In genomic region chr3:51581529-51581928, GRCh38 we compare ENCODE assay signal across 11 cellular contexts. TPM values are rescaled to one million over a fixed set of nuclear protein-coding genes. Genes with fewer than 3 reads are reported as not detected.
A peak's percentile ranks its signal among the peaks of the same experiment; 100 is the strongest.
DNase-seq lines count a peak whose midpoint lies in the region; ATAC-seq lines count a peak whose summit lies in the region.
"Had no signal": no experiment of that assay in that cellular context is flagged by ENCODE, and none has a peak within 500 bp of the region (broad histone marks: within the 10 kb centered on the region; RNA-seq: fewer than 3 reads in every experiment).

No MANE protein-coding gene starts in this region.

- no peak overlapping the region for H3K56ac ChIP-seq in mesendoderm (ENCODE audit: low read length)

- DNase-seq in D341Med (ENCODE audit: low spot score), result peak; percentile 81
- peak; percentile 5 for DNase-seq in M059J (ENCODE audit: low read depth)
- no peak for DNase-seq in amniotic stem cell (lab: John Stamatoyannopoulos, UW)
- no peak for DNase-seq in mesendoderm
- no peak for DNase-seq in iPS-NIHi7 (ENCODE audit: extremely low spot score)
- DNase-seq in activated CD4-positive, alpha-beta T cell treated with anti-CD3 and anti-CD28 coated beads for 36 hours, result no peak
- DNase-seq: lower lobe of right lung, PC-3 had no signal

- intact Hi-C loops in activated CD4-positive, alpha-beta T cell treated with anti-CD3 and anti-CD28 coated beads for 36 hours (cut with DNase I, micrococcal nuclease), result no loop called here

- no CpG with 5 or more reads among the region's 4 CpGs for WGBS in mesendoderm (ENCODE audit: extremely low coverage, insufficient coverage, low lambda C conversion rate)

- peak overlapping the region; percentile 31 for H3K27ac Mint-ChIP-seq in activated T-helper 17 cell treated with anti-CD3 and anti-CD28 coated beads, Interleukin-2, amount 50 U/mL, for 72 hours
- no peak overlapping the region for H3K27ac Mint-ChIP-seq in activated CD4-positive, alpha-beta T cell treated with anti-CD3 and anti-CD28 coated beads for 36 hours

- H3K4me2 ChIP-seq in mesendoderm (ENCODE audit: low read length), result no peak overlapping the region

- POLR2A ChIA-PET in activated CD4-positive, alpha-beta T cell treated with anti-CD3 and anti-CD28 coated beads for 36 hours (lab: Charles Lee), result no interaction called here

- H2BK120ac ChIP-seq in mesendoderm (ENCODE audit: low read depth, low read length), result no peak overlapping the region

- H3K36me3 ChIP-seq in iPS-18a (ENCODE audit: control insufficient read depth, low read depth, low read length), result no peaks in the 10 kb centered on the region
- H3K36me3 ChIP-seq in mesendoderm (ENCODE audit: control insufficient read depth, insufficient read depth, low read length), result no peaks in the 10 kb centered on the region
- H3K36me3 ChIP-seq: thoracic aorta had no signal

- H3K4ac ChIP-seq in mesendoderm (ENCODE audit: low read depth, low read length), result no peak overlapping the region

- H2BK15ac ChIP-seq in mesendoderm (replicated peaks; ENCODE audit: low read depth), result no peak overlapping the region

- H3K79me1 ChIP-seq in mesendoderm (ENCODE audit: low read length), result peaks cover 15% of the 10 kb centered on the region

- CTCF ChIA-PET in activated CD4-positive, alpha-beta T cell treated with anti-CD3 and anti-CD28 coated beads for 36 hours (lab: Charles Lee), result interaction anchor here (0.8 to 1.3 kb wide), 3 partner anchors 30 to 88 kb away, joined by 3 to 5 read pairs (median 3); no protein-coding TSS in a partner anchor

- no peak overlapping the region for H2BK5ac ChIP-seq in mesendoderm (ENCODE audit: low read length)

- peaks cover 23% of the 10 kb centered on the region for H3K4me1 ChIP-seq in iPS-18a (ENCODE audit: control insufficient read depth, low read depth, low read length)
- H3K4me1 ChIP-seq in mesendoderm (ENCODE audit: control insufficient read depth, low read depth, low read length), result no peaks in the 10 kb centered on the region
- H3K4me1 ChIP-seq: lower lobe of right lung had no signal

- H3K27ac ChIP-seq in iPS-18a (ENCODE audit: low read length) (peak overlapping the region; percentile 4), mesendoderm (ENCODE audit: low read depth, low read length) (no peak overlapping the region)
- H3K27ac ChIP-seq: lower lobe of right lung, thoracic aorta had no signal

- H3K27me3 Mint-ChIP-seq in activated T-helper 17 cell treated with anti-CD3 and anti-CD28 coated beads, Interleukin-2, amount 50 U/mL, for 72 hours, result no peaks in the 10 kb centered on the region
- no peaks in the 10 kb centered on the region for H3K27me3 Mint-ChIP-seq in activated CD4-positive, alpha-beta T cell treated with anti-CD3 and anti-CD28 coated beads for 36 hours

- no peak overlapping the region for H3K23ac ChIP-seq in mesendoderm (ENCODE audit: low read length)

- H3K36me3 Mint-ChIP-seq in activated T-helper 17 cell treated with anti-CD3 and anti-CD28 coated beads, Interleukin-2, amount 50 U/mL, for 72 hours (ENCODE audit: low read depth), result peaks cover 29% of the 10 kb centered on the region
- peaks cover 19% of the 10 kb centered on the region for H3K36me3 Mint-ChIP-seq in activated CD4-positive, alpha-beta T cell treated with anti-CD3 and anti-CD28 coated beads for 36 hours (ENCODE audit: low read depth)

- H3K18ac ChIP-seq in mesendoderm (ENCODE audit: low read length), result no peak overlapping the region

- H3K4me3 ChIP-seq in iPS-18a (ENCODE audit: low read length) (no peak overlapping the region), mesendoderm (ENCODE audit: low read length) (no peak overlapping the region)
- H3K4me3 ChIP-seq: lower lobe of right lung, thoracic aorta had no signal

- H3K27me3 ChIP-seq in iPS-18a (ENCODE audit: control insufficient read depth, insufficient read depth, low read length) (no peaks in the 10 kb centered on the region), mesendoderm (ENCODE audit: insufficient read depth, low read length, poor library complexity) (no peaks in the 10 kb centered on the region)

- H3K9me3 ChIP-seq in iPS-18a (ENCODE audit: control insufficient read depth, low read depth, low read length), result no peaks in the 10 kb centered on the region
- H3K9me3 ChIP-seq: lower lobe of right lung, thoracic aorta had no signal

- ATAC-seq in activated T-helper 17 cell treated with anti-CD3 and anti-CD28 coated beads, Interleukin-2, amount 50 U/mL, for 72 hours (replicated peaks), result no peak
- ATAC-seq in activated CD4-positive, alpha-beta T cell treated with anti-CD3 and anti-CD28 coated beads for 36 hours, result no peak
- ATAC-seq: lower lobe of right lung, PC-3 had no signal

- peaks cover 6% of the 10 kb centered on the region for H3K4me1 Mint-ChIP-seq in activated T-helper 17 cell treated with anti-CD3 and anti-CD28 coated beads, Interleukin-2, amount 50 U/mL, for 72 hours
- H3K4me1 Mint-ChIP-seq in activated CD4-positive, alpha-beta T cell treated with anti-CD3 and anti-CD28 coated beads for 36 hours, result peaks cover 8% of the 10 kb centered on the region

- H4K5ac ChIP-seq in mesendoderm (ENCODE audit: low read length), result no peak overlapping the region

- H3K9ac ChIP-seq in iPS-18a (ENCODE audit: low read length), result no peak overlapping the region
- no peak overlapping the region for H3K9ac ChIP-seq in mesendoderm (ENCODE audit: low read length)

- no peaks in the 10 kb centered on the region for H3K9me3 Mint-ChIP-seq in activated T-helper 17 cell treated with anti-CD3 and anti-CD28 coated beads, Interleukin-2, amount 50 U/mL, for 72 hours
- H3K9me3 Mint-ChIP-seq in activated CD4-positive, alpha-beta T cell treated with anti-CD3 and anti-CD28 coated beads for 36 hours (ENCODE audit: low read depth), result no peaks in the 10 kb centered on the region

- H4K8ac ChIP-seq in mesendoderm (ENCODE audit: low read depth, low read length), result no peak overlapping the region

- H3K4me3 Mint-ChIP-seq in activated T-helper 17 cell treated with anti-CD3 and anti-CD28 coated beads, Interleukin-2, amount 50 U/mL, for 72 hours, result no peak overlapping the region
- H3K4me3 Mint-ChIP-seq in activated CD4-positive, alpha-beta T cell treated with anti-CD3 and anti-CD28 coated beads for 36 hours, result no peak overlapping the region

- peaks cover 2% of the 10 kb centered on the region for H3K79me2 ChIP-seq in mesendoderm (ENCODE audit: control insufficient read depth, insufficient read depth, low read length)

- no peak overlapping the region for H2AK5ac ChIP-seq in mesendoderm (ENCODE audit: low read length)

RNA-seq across cellular contexts. Expression of gene RAD54L2, which starts 43.0 kb away (rescaled TPM):
- 5.8 and 7.4 TPM in 2 replicates for total RNA-seq in M059J (2014; rRNA removed; shearing (Covaris generic))
- total RNA-seq in activated T-helper 17 cell treated with anti-CD3 and anti-CD28 coated beads, Interleukin-2, amount 50 U/mL, for 72 hours, result 10 to 100 TPM; 15.3 to 26.8 TPM
- polyA plus RNA-seq in mesendoderm (2013, experiment 1 of 2), result 10.0 TPM
- 9.9 TPM for polyA plus RNA-seq in mesendoderm (2013, experiment 2 of 2)
- total RNA-seq in activated CD4-positive, alpha-beta T cell treated with anti-CD3 and anti-CD28 coated beads for 36 hours, result 10 to 100 TPM; 24.9 to 27.4 TPM

Comparison
In these comparisons a context has a peak if more than half of its experiments do, and no peak if none do; other contexts are left out.
1. DNase-seq: peak in D341Med (single experiment) and M059J (single experiment); none in amniotic stem cell (single experiment), mesendoderm (single experiment), iPS-NIHi7 (single experiment) and activated CD4-positive, alpha-beta T cell treated with anti-CD3 and anti-CD28 coated beads for 36 hours (single experiment).